ENCODE assay signal across 13 cellular contexts in genomic region chr1:92709738-92710137, GRCh38.
DNase-seq lines count a peak whose midpoint lies in the region; ATAC-seq and TF ChIP-seq lines count a peak whose summit lies in the region.
"Had no signal": no experiment of that assay in that cellular context is flagged by ENCODE, and none has a peak within 500 bp of the region (broad histone marks: within the 10 kb centered on the region; RNA-seq: fewer than 3 reads in every experiment).

No MANE protein-coding gene starts in this region.

- H4K20me1 ChIP-seq in PC-9 (ENCODE audit: insufficient read depth) (no peaks in the 10 kb centered on the region), smooth muscle cell (ENCODE audit: low read depth) (peaks cover 43% of the 10 kb centered on the region)

- H2AFZ ChIP-seq in PC-9, result no peak overlapping the region
- H2AFZ ChIP-seq in smooth muscle cell (ENCODE audit: low read depth), result no peak overlapping the region

- H3K27ac ChIP-seq in PC-9 (no peak overlapping the region), smooth muscle cell (ENCODE audit: low read depth) (peak overlapping the region; percentile 39), heart left ventricle (no peak overlapping the region), right cardiac atrium (ENCODE audit: low read length) (no peak overlapping the region)
- H3K27ac ChIP-seq: gastroesophageal sphincter had no signal

- no peaks in the 10 kb centered on the region for H3K36me3 ChIP-seq in PC-9 (ENCODE audit: low read depth)
- H3K36me3 ChIP-seq in smooth muscle cell (ENCODE audit: low read depth), result no peaks in the 10 kb centered on the region
- no peaks in the 10 kb centered on the region for H3K36me3 ChIP-seq in heart left ventricle
- H3K36me3 ChIP-seq: gastroesophageal sphincter had no signal

- no peak overlapping the region for H3K4me2 ChIP-seq in PC-9
- H3K4me2 ChIP-seq in smooth muscle cell, result peak overlapping the region; percentile 26

- DNase-seq in NCI-H82 (lab: John Stamatoyannopoulos, UW) (peak; percentile 27), NCI-H82 treated with DMSO at 0.1 percent for 48 hours (lab: John Stamatoyannopoulos, UW; ENCODE audit: unreplicated experiment) (no peak), PC-9 (peak; percentile 9 to 50), fibroblast of pulmonary artery (ENCODE audit: low read depth) (peak; percentile 66), smooth muscle cell (lab: John Stamatoyannopoulos, UW; ENCODE audit: unreplicated experiment) (no peak), heart left ventricle (no peak), right cardiac atrium (no peak)
- DNase-seq: activated CD4-positive, alpha-beta memory T cell treated with anti-CD3 and anti-CD28 coated beads for 36 hours; NCI-H1092 treated with DMSO at 0.1 percent for 48 hours; Right ventricle myocardium superior had no signal

- ATAC-seq in heart left ventricle (no peak), GM21515 (IDR thresholded peaks at IDR 0.05; ENCODE audit: unreplicated experiment) (no peak), right cardiac atrium (no peak)
- ATAC-seq: gastroesophageal sphincter; stimulated activated memory B cell treated with anti-CD40 and anti-IgM and Interleukin-4, amounts not matched to agents 10 μg/mL and 1 μg/mL and 100 μg/mL, for 72 hours had no signal

- TF ChIP-seq POLR2A in heart left ventricle (IDR thresholded peaks at IDR 0.05), result no peak

- no TSS peak for BruUV-seq in PC-9 (replicated peaks; lab: Mats Ljungman, UMichigan)

- intact Hi-C loops in PC-9 (cut with micrococcal nuclease; ENCODE audit: unreplicated experiment), result no loop called here
- intact Hi-C loops in heart left ventricle (cut with DNase I), result no loop called here
- intact Hi-C loops in right cardiac atrium (cut with DNase I), result no loop called here

- no peaks in the 10 kb centered on the region for H3F3A ChIP-seq in PC-9 (ENCODE audit: insufficient read depth, low read depth)
- H3F3A ChIP-seq in smooth muscle cell (ENCODE audit: low read depth), result peaks cover 6% of the 10 kb centered on the region

- H3K4me3 ChIP-seq in PC-9, result no peak overlapping the region
- no peak overlapping the region for H3K4me3 ChIP-seq in fibroblast of pulmonary artery (replicated peaks; ENCODE audit: low read depth, low read length)
- H3K4me3 ChIP-seq in smooth muscle cell, result no peak overlapping the region
- no peak overlapping the region for H3K4me3 ChIP-seq in heart left ventricle
- no peak overlapping the region for H3K4me3 ChIP-seq in right cardiac atrium (ENCODE audit: low read length)
- H3K4me3 ChIP-seq: gastroesophageal sphincter had no signal

- H3K9me3 ChIP-seq in PC-9 (ENCODE audit: insufficient read depth, low read depth), result no peaks in the 10 kb centered on the region
- no peaks in the 10 kb centered on the region for H3K9me3 ChIP-seq in smooth muscle cell (replicated peaks; ENCODE audit: low read depth)
- H3K9me3 ChIP-seq in heart left ventricle, result no peaks in the 10 kb centered on the region
- H3K9me3 ChIP-seq in right cardiac atrium (ENCODE audit: control insufficient read depth, low read length), result no peaks in the 10 kb centered on the region
- H3K9me3 ChIP-seq: gastroesophageal sphincter had no signal

- POLR2A ChIA-PET in PC-9 (lab: Charles Lee; ENCODE audit: unreplicated experiment), result no interaction called here

- no peaks in the 10 kb centered on the region for H3K9me2 ChIP-seq in PC-9 (ENCODE audit: insufficient read depth)

- H3K4me1 ChIP-seq in PC-9 (replicated peaks; ENCODE audit: insufficient read depth) (peaks cover 17% of the 10 kb centered on the region; the same call in 1 of the 2 replicates), smooth muscle cell (ENCODE audit: low read depth) (peaks cover 14% of the 10 kb centered on the region), heart left ventricle (peaks cover 0 to 17% (median 6%) of the 10 kb centered on the region in 12 donors), right cardiac atrium (ENCODE audit: control insufficient read depth, insufficient read depth, low read length) (peaks cover 2% of the 10 kb centered on the region)
- H3K4me1 ChIP-seq: gastroesophageal sphincter had no signal

- TF ChIP-seq CTCF in PC-9 (conservative IDR thresholded peaks at IDR 0.05) (no peak), fibroblast of pulmonary artery (IDR thresholded peaks at IDR 0.05; ENCODE audit: low read length, missing control alignments) (no peak), smooth muscle cell (IDR thresholded peaks at IDR 0.05; ENCODE audit: borderline replicate concordance, insufficient read depth, poor library complexity, severe bottlenecking) (no peak), heart left ventricle (IDR thresholded peaks at IDR 0.05) (no peak)

- H3K9ac ChIP-seq in smooth muscle cell (ENCODE audit: low read depth), result no peak overlapping the region

- 0 out of 2 replicates have a peak, but pooled peaks cover 4% of the 10 kb centered on the region for H3K79me2 ChIP-seq in PC-9 (ENCODE audit: low read depth)
- peaks cover 79% of the 10 kb centered on the region for H3K79me2 ChIP-seq in smooth muscle cell (ENCODE audit: low read depth)

- CTCF ChIA-PET in PC-9 (lab: Charles Lee), result no interaction called here

- H3K27me3 ChIP-seq in PC-9 (ENCODE audit: insufficient read depth, low read depth), result no peaks in the 10 kb centered on the region
- H3K27me3 ChIP-seq in smooth muscle cell (ENCODE audit: low read depth), result no peaks in the 10 kb centered on the region
- no peaks in the 10 kb centered on the region for H3K27me3 ChIP-seq in heart left ventricle
- no peaks in the 10 kb centered on the region for H3K27me3 ChIP-seq in right cardiac atrium (ENCODE audit: control insufficient read depth, insufficient read depth)
- H3K27me3 ChIP-seq: gastroesophageal sphincter had no signal

- WGBS in smooth muscle cell (ENCODE audit: low lambda C conversion rate), result 68% methylated on average over 4 of the region's 4 CpGs
- WGBS in heart left ventricle, 4 donors, result 86 to 89% (median 87%) methylated on average over 4 of the region's 4 CpGs
- 85% methylated on average over 4 of the region's 4 CpGs for WGBS in right cardiac atrium

Comparison
In these comparisons a context has a peak if more than half of its experiments do, and no peak if none do; other contexts are left out.
1. DNase-seq: peak in NCI-H82 (single experiment), PC-9 (2 of 2) and fibroblast of pulmonary artery (single experiment); none in NCI-H82 treated with DMSO at 0.1 percent for 48 hours (single experiment), smooth muscle cell (single experiment), heart left ventricle (0 of 5) and right cardiac atrium (0 of 3).